Comparison of ENCODE assay signal across 8 cellular contexts in the genomic region with DNA sequence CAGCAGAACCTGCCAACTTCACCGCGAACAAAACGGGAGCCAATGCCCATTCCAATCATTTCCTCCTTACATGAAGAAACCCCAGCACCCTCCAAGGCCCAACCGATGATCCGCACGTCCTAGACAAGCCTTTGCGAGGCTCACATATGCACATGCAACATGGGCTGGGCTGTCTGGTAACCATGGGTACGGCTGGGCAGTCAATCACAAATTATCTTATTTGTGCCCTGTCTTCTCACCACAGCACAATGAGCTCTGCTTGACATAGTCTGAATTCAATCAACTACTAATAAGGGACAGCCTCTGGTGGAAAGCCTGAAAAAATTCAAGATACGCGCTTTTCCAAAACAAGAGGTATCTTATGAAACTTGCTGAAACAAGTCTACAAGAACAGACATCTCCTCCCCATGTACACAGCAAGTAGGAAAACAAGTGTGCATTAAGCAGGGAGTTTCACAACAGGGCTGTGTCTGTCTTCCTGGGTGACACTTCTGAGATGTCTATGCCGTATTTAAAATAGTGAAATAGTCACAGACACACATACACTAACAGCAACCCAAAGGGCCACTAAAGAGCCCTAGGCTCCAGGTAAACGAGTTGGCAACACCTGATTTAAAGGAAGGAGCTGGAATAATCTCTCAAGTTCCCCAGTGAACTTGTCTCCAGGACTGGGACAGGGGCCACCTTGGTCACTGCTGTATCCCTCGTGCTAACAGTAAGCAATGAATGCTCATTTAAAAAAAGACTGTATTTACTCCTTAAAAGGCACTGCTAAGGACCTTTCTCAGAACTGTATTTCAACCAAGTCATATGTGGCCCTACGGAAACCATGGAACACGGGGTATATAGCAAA. TPM values are rescaled to one million over a fixed set of nuclear protein-coding genes. Genes with fewer than 3 reads are reported as not detected.
DNase-seq lines count a peak whose midpoint lies in the region; ATAC-seq, FAIRE-seq and TF ChIP-seq lines count a peak whose summit lies in the region.

No MANE protein-coding gene starts in this region.

- peaks cover 58% of the 10 kb centered on the region for H3K4me1 ChIP-seq in SJSA1 (replicated peaks)

- TF ChIP-seq POLR2A in GM12891 (IDR thresholded peaks at IDR 0.05; ENCODE audit: low read depth, low read length) = no peak

- POLR2A ChIA-PET in naive thymus-derived CD8-positive, alpha-beta T cell (lab: Charles Lee) = interaction anchor here (1.4 to 6.3 kb wide), 4 partner anchors 9 to 131 kb away, joined by 3 to 111 read pairs (median 38); a partner anchor contains a TSS

- peak overlapping the region; percentile 92 for H3K4me3 ChIP-seq in SJSA1

- H3K27me3 ChIP-seq in SJSA1 (replicated peaks) = no peaks in the 10 kb centered on the region

- peaks cover 36% of the 10 kb centered on the region for H3K36me3 Mint-ChIP-seq in effector memory CD8-positive, alpha-beta T cell (ENCODE audit: insufficient read depth)
- no peaks in the 10 kb centered on the region for H3K36me3 Mint-ChIP-seq in naive thymus-derived CD8-positive, alpha-beta T cell

- peaks cover 63 to 68% of the 10 kb centered on the region in 2 donors for H3K4me1 Mint-ChIP-seq in effector memory CD8-positive, alpha-beta T cell (ENCODE audit: low read depth in 2 of 2)
- peaks cover 44 to 82% (median 76%) of the 10 kb centered on the region in 4 donors for H3K4me1 Mint-ChIP-seq in naive thymus-derived CD8-positive, alpha-beta T cell

- FAIRE-seq in GM12891 (lab: Jason Lieb, UNC) = no peak

- H3K9me3 ChIP-seq in SJSA1 (replicated peaks) = no peaks in the 10 kb centered on the region

- peak overlapping the region; percentile 86 to 97 for H3K27ac Mint-ChIP-seq in effector memory CD8-positive, alpha-beta T cell
- peak overlapping the region; percentile 87 to 97 (median 92) for H3K27ac Mint-ChIP-seq in naive thymus-derived CD8-positive, alpha-beta T cell

- no peaks in the 10 kb centered on the region for H3K27me3 Mint-ChIP-seq in effector memory CD8-positive, alpha-beta T cell
- no peaks in the 10 kb centered on the region for H3K27me3 Mint-ChIP-seq in naive thymus-derived CD8-positive, alpha-beta T cell

- DNase-seq in activated T-cell treated with anti-CD3 and anti-CD28 coated beads, Interleukin-2, amount 50 U/mL, for 1 hour = peak; percentile 39
- no peak for DNase-seq in activated T-cell treated with anti-CD3 and anti-CD28 coated beads, Interleukin-2, amount 50 U/mL, for 48 hours
- peak in 1 of 2 experiments; percentile 56 for DNase-seq in SJSA1 (ENCODE audit: low read depth in 1 of 2, low spot score in 2 of 2)
- peak in 2 of 3 experiments; percentile 37 to 41 for DNase-seq in effector memory CD8-positive, alpha-beta T cell
- no peak for DNase-seq in naive thymus-derived CD8-positive, alpha-beta T cell
- DNase-seq in GM12891 (ENCODE audit: insufficient read length, low spot score) = no peak

- peak overlapping the region; percentile 85 for H3K27ac ChIP-seq in SJSA1

- no peaks in the 10 kb centered on the region for H3K9me3 Mint-ChIP-seq in effector memory CD8-positive, alpha-beta T cell
- no peaks in the 10 kb centered on the region for H3K9me3 Mint-ChIP-seq in naive thymus-derived CD8-positive, alpha-beta T cell

- ATAC-seq in effector memory CD8-positive, alpha-beta T cell (replicated peaks) = peak; percentile 29
- no peak for ATAC-seq in naive thymus-derived CD8-positive, alpha-beta T cell
- ATAC-seq in GM21786 (IDR thresholded peaks at IDR 0.05; ENCODE audit: unreplicated experiment) = no peak
- ATAC-seq in GM21576 (IDR thresholded peaks at IDR 0.05; ENCODE audit: unreplicated experiment) = no peak

- H3K36me3 ChIP-seq in SJSA1 = peaks cover 27% of the 10 kb centered on the region

- peak overlapping the region; percentile 81 to 96 for H3K4me3 Mint-ChIP-seq in effector memory CD8-positive, alpha-beta T cell
- H3K4me3 Mint-ChIP-seq in naive thymus-derived CD8-positive, alpha-beta T cell = peak overlapping the region; percentile 88 to 96 (median 94)

TF ChIP-seq in GM12891, 5 proteins besides CTCF, POLR2A, EP300 and RAD21:
- no peak for TF ChIP-seq PAX5 (IDR thresholded peaks at IDR 0.05; ENCODE audit: insufficient read depth, low read length, severe bottlenecking)
- no peak for TF ChIP-seq SPI1 (IDR thresholded peaks at IDR 0.05; ENCODE audit: low read depth, low read length)
- TF ChIP-seq POLR2AphosphoS5 (IDR thresholded peaks at IDR 0.05; ENCODE audit: low read depth, low read length) = no peak; the same call in 1 of the 2 replicates
- no peak for TF ChIP-seq POU2F2 (IDR thresholded peaks at IDR 0.05; ENCODE audit: low read depth, low read length)
- TF ChIP-seq TAF1 (IDR thresholded peaks at IDR 0.05; ENCODE audit: low read depth, low read length) = no peak
TF ChIP-seq in GM12891: peak in this region for 0.

RNA-seq across cellular contexts. Expression of a gene that starts 1.5 kb away (rescaled TPM):
- total RNA-seq in SJSA1 (2014; rRNA removed; shearing (Covaris generic)) = 42.9 and 50.4 TPM in 2 replicates
- total RNA-seq in naive thymus-derived CD8-positive, alpha-beta T cell = 100 to 1,000 TPM; 125 to 132 TPM
- polyA plus RNA-seq in naive thymus-derived CD8-positive, alpha-beta T cell = 10 to 100 TPM; 26.8 to 45.8 (median 39.7) TPM
- polyA plus RNA-seq in GM12891 (2012; ENCODE audit: low read depth, missing spikeins) = 29.5 TPM

RNA-seq across cellular contexts. Expression of a gene that starts 13.2 kb away (rescaled TPM):
- total RNA-seq in SJSA1 (2014; rRNA removed; shearing (Covaris generic)) = 14.2 and 20.7 TPM in 2 replicates
- total RNA-seq in naive thymus-derived CD8-positive, alpha-beta T cell = 10 to 100 TPM; 57.7 to 61.2 TPM
- 10 to 100 TPM; 20.2 to 24.4 (median 21.1) TPM for polyA plus RNA-seq in naive thymus-derived CD8-positive, alpha-beta T cell
- 23.0 TPM for polyA plus RNA-seq in GM12891 (2012; ENCODE audit: low read depth, missing spikeins)

RNA-seq across cellular contexts. Expression of a gene that starts 27.7 kb away (rescaled TPM):
- not detected in 2 replicates for total RNA-seq in SJSA1 (2014; rRNA removed; shearing (Covaris generic))
- 10 to 100 TPM; 11.3 TPM for total RNA-seq in naive thymus-derived CD8-positive, alpha-beta T cell
- polyA plus RNA-seq in naive thymus-derived CD8-positive, alpha-beta T cell = 1 to 10 TPM; 1.2 to 2.0 (median 1.5) TPM
- 33.7 TPM for polyA plus RNA-seq in GM12891 (2012; ENCODE audit: low read depth, missing spikeins)

Comparison
In these comparisons a context has a peak if more than half of its experiments do, and no peak if none do; other contexts are left out.
1. DNase-seq: peak in activated T-cell treated with anti-CD3 and anti-CD28 coated beads, Interleukin-2, amount 50 U/mL, for 1 hour (single experiment) and effector memory CD8-positive, alpha-beta T cell (2 of 3); none in activated T-cell treated with anti-CD3 and anti-CD28 coated beads, Interleukin-2, amount 50 U/mL, for 48 hours (0 of 2), naive thymus-derived CD8-positive, alpha-beta T cell (0 of 10) and GM12891 (single experiment).
2. RNA of a gene that starts 27.7 kb away (total RNA-seq): 11.3 TPM in naive thymus-derived CD8-positive, alpha-beta T cell; not detected in SJSA1; every median in the first group is over 10 times any median in the second.